Comparison of ENCODE assay signal across 1 cellular context in genomic region chr17:47884905-47885735, GRCh38.
TF ChIP-seq lines count a peak whose summit lies in the region.

No MANE protein-coding gene starts in this region.

TF ChIP-seq in H1, 55 proteins besides CTCF, POLR2A, EP300 and RAD21:
- TF ChIP-seq CHD7 (IDR thresholded peaks at IDR 0.05; ENCODE audit: insufficient replicate concordance, low read length), result no peak
- TF ChIP-seq, protein P1, sequence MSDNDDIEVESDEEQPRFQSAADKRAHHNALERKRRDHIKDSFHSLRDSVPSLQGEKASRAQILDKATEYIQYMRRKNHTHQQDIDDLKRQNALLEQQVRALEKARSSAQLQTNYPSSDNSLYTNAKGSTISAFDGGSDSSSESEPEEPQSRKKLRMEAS (IDR thresholded peaks at IDR 0.05), result no peak
- TF ChIP-seq CREB1 (IDR thresholded peaks at IDR 0.05), result no peak
- TF ChIP-seq GABPA (IDR thresholded peaks at IDR 0.05; ENCODE audit: borderline replicate concordance, insufficient read depth, low read length), result no peak
